Comparison of ENCODE assay signal across 1 cellular context in the genomic region with DNA sequence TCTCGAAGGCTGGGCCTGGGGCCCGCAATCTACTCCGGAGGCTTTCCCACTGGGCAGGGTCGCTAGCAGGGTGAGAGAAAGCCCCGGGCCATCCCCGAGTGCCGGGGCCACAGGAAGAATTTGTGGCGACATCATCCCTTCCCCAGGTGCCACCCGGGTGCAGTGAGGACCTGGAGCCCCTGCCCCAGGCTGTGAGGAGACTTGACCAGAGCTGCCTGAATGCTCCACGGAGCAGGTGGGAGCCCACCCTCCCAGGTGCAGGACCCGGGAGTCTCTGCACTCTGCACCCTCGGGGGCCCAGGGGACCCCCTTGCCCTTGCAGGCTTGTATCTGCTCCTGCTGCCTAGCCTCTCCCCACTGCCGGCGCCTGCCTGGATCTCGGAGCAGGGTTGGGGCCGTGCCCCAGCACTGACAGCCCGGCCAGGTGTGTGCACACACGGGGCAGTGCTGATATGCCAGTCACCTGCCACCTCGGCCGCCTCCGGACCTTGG.
TF ChIP-seq lines count a peak whose summit lies in the region.

No MANE protein-coding gene starts in this region.

TF ChIP-seq in GM23338, 12 proteins besides CTCF, POLR2A, EP300 and RAD21 (continued from another document):
- TF ChIP-seq, protein P1, sequence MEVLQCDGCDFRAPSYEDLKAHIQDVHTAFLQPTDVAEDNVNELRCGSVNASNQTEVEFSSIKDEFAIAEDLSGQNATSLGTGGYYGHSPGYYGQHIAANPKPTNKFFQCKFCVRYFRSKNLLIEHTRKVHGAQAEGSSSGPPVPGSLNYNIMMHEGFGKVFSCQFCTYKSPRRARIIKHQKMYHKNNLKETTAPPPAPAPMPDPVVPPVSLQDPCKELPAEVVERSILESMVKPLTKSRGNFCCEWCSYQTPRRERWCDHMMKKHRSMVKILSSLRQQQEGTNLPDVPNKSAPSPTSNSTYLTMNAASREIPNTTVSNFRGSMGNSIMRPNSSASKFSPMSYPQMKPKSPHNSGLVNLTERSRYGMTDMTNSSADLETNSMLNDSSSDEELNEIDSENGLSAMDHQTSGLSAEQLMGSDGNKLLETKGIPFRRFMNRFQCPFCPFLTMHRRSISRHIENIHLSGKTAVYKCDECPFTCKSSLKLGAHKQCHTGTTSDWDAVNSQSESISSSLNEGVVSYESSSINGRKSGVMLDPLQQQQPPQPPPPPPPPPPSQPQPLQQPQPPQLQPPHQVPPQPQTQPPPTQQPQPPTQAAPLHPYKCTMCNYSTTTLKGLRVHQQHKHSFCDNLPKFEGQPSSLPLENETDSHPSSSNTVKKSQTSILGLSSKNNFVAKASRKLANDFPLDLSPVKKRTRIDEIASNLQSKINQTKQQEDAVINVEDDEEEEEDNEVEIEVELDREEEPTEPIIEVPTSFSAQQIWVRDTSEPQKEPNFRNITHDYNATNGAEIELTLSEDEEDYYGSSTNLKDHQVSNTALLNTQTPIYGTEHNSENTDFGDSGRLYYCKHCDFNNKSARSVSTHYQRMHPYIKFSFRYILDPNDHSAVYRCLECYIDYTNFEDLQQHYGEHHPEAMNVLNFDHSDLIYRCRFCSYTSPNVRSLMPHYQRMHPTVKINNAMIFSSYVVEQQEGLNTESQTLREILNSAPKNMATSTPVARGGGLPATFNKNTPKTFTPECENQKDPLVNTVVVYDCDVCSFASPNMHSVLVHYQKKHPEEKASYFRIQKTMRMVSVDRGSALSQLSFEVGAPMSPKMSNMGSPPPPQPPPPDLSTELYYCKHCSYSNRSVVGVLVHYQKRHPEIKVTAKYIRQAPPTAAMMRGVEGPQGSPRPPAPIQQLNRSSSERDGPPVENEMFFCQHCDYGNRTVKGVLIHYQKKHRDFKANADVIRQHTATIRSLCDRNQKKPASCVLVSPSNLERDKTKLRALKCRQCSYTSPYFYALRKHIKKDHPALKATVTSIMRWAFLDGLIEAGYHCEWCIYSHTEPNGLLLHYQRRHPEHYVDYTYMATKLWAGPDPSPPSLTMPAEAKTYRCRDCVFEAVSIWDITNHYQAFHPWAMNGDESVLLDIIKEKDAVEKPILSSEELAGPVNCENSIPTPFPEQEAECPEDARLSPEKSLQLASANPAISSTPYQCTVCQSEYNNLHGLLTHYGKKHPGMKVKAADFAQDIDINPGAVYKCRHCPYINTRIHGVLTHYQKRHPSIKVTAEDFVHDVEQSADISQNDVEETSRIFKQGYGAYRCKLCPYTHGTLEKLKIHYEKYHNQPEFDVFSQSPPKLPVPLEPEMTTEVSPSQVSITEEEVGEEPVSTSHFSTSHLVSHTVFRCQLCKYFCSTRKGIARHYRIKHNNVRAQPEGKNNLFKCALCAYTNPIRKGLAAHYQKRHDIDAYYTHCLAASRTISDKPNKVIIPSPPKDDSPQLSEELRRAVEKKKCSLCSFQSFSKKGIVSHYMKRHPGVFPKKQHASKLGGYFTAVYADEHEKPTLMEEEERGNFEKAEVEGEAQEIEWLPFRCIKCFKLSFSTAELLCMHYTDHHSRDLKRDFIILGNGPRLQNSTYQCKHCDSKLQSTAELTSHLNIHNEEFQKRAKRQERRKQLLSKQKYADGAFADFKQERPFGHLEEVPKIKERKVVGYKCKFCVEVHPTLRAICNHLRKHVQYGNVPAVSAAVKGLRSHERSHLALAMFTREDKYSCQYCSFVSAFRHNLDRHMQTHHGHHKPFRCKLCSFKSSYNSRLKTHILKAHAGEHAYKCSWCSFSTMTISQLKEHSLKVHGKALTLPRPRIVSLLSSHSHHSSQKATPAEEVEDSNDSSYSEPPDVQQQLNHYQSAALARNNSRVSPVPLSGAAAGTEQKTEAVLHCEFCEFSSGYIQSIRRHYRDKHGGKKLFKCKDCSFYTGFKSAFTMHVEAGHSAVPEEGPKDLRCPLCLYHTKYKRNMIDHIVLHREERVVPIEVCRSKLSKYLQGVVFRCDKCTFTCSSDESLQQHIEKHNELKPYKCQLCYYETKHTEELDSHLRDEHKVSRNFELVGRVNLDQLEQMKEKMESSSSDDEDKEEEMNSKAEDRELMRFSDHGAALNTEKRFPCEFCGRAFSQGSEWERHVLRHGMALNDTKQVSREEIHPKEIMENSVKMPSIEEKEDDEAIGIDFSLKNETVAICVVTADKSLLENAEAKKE (CRISPR knock-in tag; IDR thresholded peaks at IDR 0.05): no peak
- TF ChIP-seq EZH2 (IDR thresholded peaks at IDR 0.05; ENCODE audit: low read depth, unreplicated experiment) (no peak), JUNB (IDR thresholded peaks at IDR 0.05; ENCODE audit: unreplicated experiment) (no peak)
